ENCODE assay signal across 10 cellular contexts in the genomic region with DNA sequence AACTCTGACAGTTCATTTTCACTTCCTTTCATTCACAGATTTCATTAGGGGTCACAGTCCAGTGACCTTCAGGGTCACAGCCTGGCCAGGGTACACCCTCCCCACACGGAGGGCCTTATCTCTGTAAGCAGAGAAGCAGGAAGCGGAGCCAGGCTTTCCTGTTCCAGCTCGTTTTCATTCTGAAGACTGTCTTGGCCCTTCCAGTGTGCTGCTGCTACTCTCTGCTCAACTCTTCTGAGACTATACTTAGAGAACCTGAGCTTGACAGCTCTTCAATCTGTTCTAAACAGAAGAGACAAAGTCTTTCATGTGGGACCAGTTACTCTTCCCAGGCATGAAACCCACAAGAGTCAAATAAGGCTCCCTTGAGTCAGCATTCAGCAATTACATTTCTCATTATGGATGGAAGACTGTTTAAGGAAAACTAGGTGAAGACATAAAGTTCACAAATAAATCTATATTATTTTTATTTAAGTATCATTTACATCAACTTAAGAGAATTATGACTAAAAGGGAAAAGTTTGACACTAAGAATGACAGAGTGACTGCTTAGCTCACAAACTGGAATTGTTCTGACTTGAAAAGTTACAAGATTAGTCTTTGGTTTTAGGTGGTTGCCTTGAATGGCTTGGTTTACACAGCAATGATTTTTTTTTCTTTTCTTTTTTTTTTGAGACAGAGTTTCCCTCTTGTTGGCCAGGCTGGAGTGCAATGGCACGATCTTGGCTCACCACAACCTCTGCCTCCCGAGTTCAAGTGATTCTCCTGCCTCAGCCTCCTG. TPM values are rescaled to one million over a fixed set of nuclear protein-coding genes. Genes with fewer than 3 reads are reported as not detected.
DNase-seq lines count a peak whose midpoint lies in the region; ATAC-seq, FAIRE-seq and TF ChIP-seq lines count a peak whose summit lies in the region.
"Had no signal": no experiment of that assay in that cellular context is flagged by ENCODE, and none has a peak within 500 bp of the region (broad histone marks: within the 10 kb centered on the region; RNA-seq: fewer than 3 reads in every experiment).

No MANE protein-coding gene starts in this region.

- H3K36me3 ChIP-seq in HepG2 (replicated peaks in 1 of 2; ENCODE audit: control insufficient read depth in 1 of 2, insufficient read depth in 2 of 2, low read length in 2 of 2), result no peaks in the 10 kb centered on the region
- H3K36me3 ChIP-seq in upper lobe of right lung, result peaks cover 16% of the 10 kb centered on the region

- FAIRE-seq in HepG2 (lab: Jason Lieb, UNC), result no peak

- H3K79me2 ChIP-seq in HepG2 (ENCODE audit: insufficient read depth, low read length), result no peaks in the 10 kb centered on the region

- WGBS in HepG2 (ENCODE audit: low lambda C conversion rate), result 13% methylated on average over 5 of the region's 5 CpGs

- peak; percentile 15 for DNase-seq in stimulated activated CD4-positive, alpha-beta T cell treated with anti-CD3 and anti-CD28 coated beads, Interleukin-15, amount 100 ng/mL, for 24 hours
- no peak for DNase-seq in stimulated activated CD4-positive, alpha-beta T cell treated with anti-CD3 and anti-CD28 coated beads, Interleukin-4, amount 100 ng/mL, for 24 hours
- DNase-seq in WTC11 (ENCODE audit: low spot score) (no peak), HepG2 (ENCODE audit: low spot score) (no peak), upper lobe of right lung (no peak), NCI-H1436 treated with DMSO at 0.1 percent for 48 hours (lab: John Stamatoyannopoulos, UW) (no peak), posterior cingulate gyrus (no peak), GM03348 (ENCODE audit: low spot score) (no peak)
- DNase-seq: NCI-H69 had no signal

- H3K9me3 Mint-ChIP-seq in WTC11, result no peaks in the 10 kb centered on the region
- H3K9me3 Mint-ChIP-seq: CD8-positive, alpha-beta memory T cell had no signal

- peak overlapping the region; percentile 29 for H3K4me2 ChIP-seq in HepG2 (ENCODE audit: low read depth, low read length)

- TF ChIP-seq RAD21 in HepG2 (CRISPR knock-in tag; IDR thresholded peaks at IDR 0.05), result no peak

- H4K20me1 ChIP-seq in HepG2 (ENCODE audit: insufficient read depth, low read length), result no peaks in the 10 kb centered on the region

- no peaks in the 10 kb centered on the region for H3K9me3 ChIP-seq in HepG2 (ENCODE audit: low read length)
- no peaks in the 10 kb centered on the region for H3K9me3 ChIP-seq in upper lobe of right lung

- H3K4me3 Mint-ChIP-seq in WTC11, result no peak overlapping the region
- H3K4me3 Mint-ChIP-seq: CD8-positive, alpha-beta memory T cell had no signal

- peaks cover 36% of the 10 kb centered on the region for H3K27me3 Mint-ChIP-seq in WTC11 (ENCODE audit: low read depth)

- no peak for TF ChIP-seq POLR2A in HepG2 (IDR thresholded peaks at IDR 0.05; ENCODE audit: insufficient read depth in 1 of 2, low read depth in 2 of 2, low read length in 2 of 2)

- TF ChIP-seq EP300 in HepG2 (IDR thresholded peaks at IDR 0.05; ENCODE audit: low read depth in 2 of 2, low read length in 2 of 2) (no peak), HepG2 (CRISPR knock-in tag; IDR thresholded peaks at IDR 0.05; ENCODE audit: borderline replicate concordance) (no peak)

- no peak for TF ChIP-seq CTCF in WTC11 (IDR thresholded peaks at IDR 0.05)
- no peak for TF ChIP-seq CTCF in HepG2 (CRISPR knock-in tag; IDR thresholded peaks at IDR 0.05)
- no peak for TF ChIP-seq CTCF in upper lobe of right lung (IDR thresholded peaks at IDR 0.05)

- H3K36me3 Mint-ChIP-seq in WTC11, result no peaks in the 10 kb centered on the region; the same call in 1 of the 2 replicates
- H3K36me3 Mint-ChIP-seq: CD8-positive, alpha-beta memory T cell had no signal

- H3K9ac ChIP-seq in HepG2 (ENCODE audit: insufficient read depth, low read depth, low read length), result no peak overlapping the region

- peak overlapping the region; percentile 38; the same call in 1 of the 2 replicates for H3K27ac Mint-ChIP-seq in WTC11

- intact Hi-C loops in HepG2 (cut with micrococcal nuclease; ENCODE audit: unreplicated experiment) (no loop called here), upper lobe of right lung (cut with DNase I) (no loop called here), posterior cingulate gyrus (cut with DNase I) (no loop called here)

- in situ Hi-C loops in HepG2 (cut with HindIII; ENCODE audit: extremely low pct_ligation_motif_present, low pct_unique_long_range_greater_than_20kb), result no loop called here

- peaks cover 2 to 40% of the 10 kb centered on the region in 2 experiments; a peak in 4 of 5 replicates for H3K27me3 ChIP-seq in HepG2 (ENCODE audit: control insufficient read depth in 1 of 2, insufficient read depth in 2 of 2, low read length in 2 of 2)
- H3K27me3 ChIP-seq in upper lobe of right lung, result no peaks in the 10 kb centered on the region

- H3K27ac ChIP-seq in HepG2 (ENCODE audit: extremely low read length, insufficient read depth, low read length) (no peak overlapping the region), upper lobe of right lung (peak overlapping the region; percentile 63)

- no TSS peak for BruUV-seq in HepG2 (replicated peaks; lab: Mats Ljungman, UMichigan)

- no peak for ATAC-seq in WTC11
- peak; percentile 67 for ATAC-seq in HepG2
- ATAC-seq in upper lobe of right lung, result peak; percentile 66

- CTCF ChIA-PET in WTC11 (lab: Charles Lee) (interaction anchor here (0.6 to 1.1 kb wide), 3 partner anchors 16 to 49 kb away, joined by 3 to 4 read pairs (median 4); no protein-coding TSS in a partner anchor), HepG2 (lab: Yijun Ruan, JAX; ENCODE audit: low intra/inter-chr PET ratio, low total read pairs) (no interaction called here)

- peaks cover 12% of the 10 kb centered on the region for H3K4me1 ChIP-seq in HepG2 (ENCODE audit: insufficient read depth, low read length)
- peaks cover 59% of the 10 kb centered on the region for H3K4me1 ChIP-seq in upper lobe of right lung

- POLR2A ChIA-PET in WTC11 (lab: Charles Lee), result no interaction called here
- POLR2A ChIA-PET in HepG2 (lab: Yijun Ruan, JAX), result no interaction called here

- H3K4me3 ChIP-seq in HepG2 (replicated peaks in 1 of 3; ENCODE audit: insufficient read depth in 1 of 3, low read depth in 2 of 3, low read length in 3 of 3) (no peak overlapping the region), upper lobe of right lung (peak overlapping the region; percentile 6)

- H3K4me1 Mint-ChIP-seq in WTC11, result peaks cover 27% of the 10 kb centered on the region

- no peak overlapping the region for H2AFZ ChIP-seq in HepG2 (ENCODE audit: low read length)

TF ChIP-seq in WTC11, 78 proteins besides CTCF, POLR2A, EP300 and RAD21 (continues in another document):
- TF ChIP-seq JUN (CRISPR knock-in tag; IDR thresholded peaks at IDR 0.05), result no peak

TF ChIP-seq in HepG2, 621 proteins besides CTCF, POLR2A, EP300 and RAD21 (continues in another document):
- TF ChIP-seq ZNF432 (CRISPR knock-in tag; IDR thresholded peaks at IDR 0.05; ENCODE audit: borderline replicate concordance), result no peak
- no peak for TF ChIP-seq NFATC3 (CRISPR knock-in tag; IDR thresholded peaks at IDR 0.05)

RNA-seq across cellular contexts. Expression of a gene that starts 4.8 kb away (rescaled TPM):
- total RNA-seq in WTC11 (2021), result 0.09 to 0.46 TPM (median 0.25 TPM) in 3 replicates
- not detected in 2 replicates for total RNA-seq in HepG2 (2016; rRNA removed; fragmentation: Illumina TruSeq; extraction: Trizol)
- not detected in 2 replicates for total RNA-seq in HepG2 (2016; cell fraction: cytosol; rRNA removed; fragmentation: Illumina TruSeq; extraction: Trizol; ENCODE audit: low read depth)
- total RNA-seq in HepG2 (2016; cell fraction: insoluble cytoplasmic fraction; rRNA removed; fragmentation: Illumina TruSeq; extraction: Trizol), result not detected in 2 replicates
- total RNA-seq in HepG2 (2016; cell fraction: membrane; rRNA removed; fragmentation: Illumina TruSeq; extraction: Trizol), result not detected in 2 replicates
- not detected in 2 replicates for total RNA-seq in HepG2 (2016; cell fraction: nucleus; rRNA removed; fragmentation: Illumina TruSeq; extraction: Trizol)
- polyA plus RNA-seq in HepG2 (2011; rRNA removed), result not detected in 2 replicates
- polyA plus RNA-seq in HepG2 (2011; cell fraction: cytosol; rRNA removed), result not detected in 2 replicates
- not detected in 2 replicates for polyA plus RNA-seq in HepG2 (2011; cell fraction: nucleus; rRNA removed)
- polyA plus RNA-seq in HepG2 (2012), result not detected in 2 replicates
- not detected in 2 replicates for polyA plus RNA-seq in HepG2 (2016; cell fraction: cytosol; fragmentation: Illumina TruSeq; extraction: Trizol; ENCODE audit: low read depth)
- not detected in 2 replicates for polyA plus RNA-seq in HepG2 (2016; cell fraction: insoluble cytoplasmic fraction; fragmentation: Illumina TruSeq; extraction: Trizol; ENCODE audit: low read depth)
- not detected in 2 replicates for polyA plus RNA-seq in HepG2 (2016; cell fraction: membrane; fragmentation: Illumina TruSeq; extraction: Trizol; ENCODE audit: low read depth)
- polyA plus RNA-seq in HepG2 (2016; cell fraction: nucleus; fragmentation: Illumina TruSeq; extraction: Trizol; ENCODE audit: insufficient read depth, low read depth), result not detected in 2 replicates
- 0.07 TPM in 1 of 2 replicates, not detected in the other for polyA minus RNA-seq in HepG2 (2011; rRNA and poly(A)+ RNA removed; ENCODE audit: low replicate concordance)
- not detected in 2 replicates for polyA minus RNA-seq in HepG2 (2011; cell fraction: cytosol; rRNA and poly(A)+ RNA removed)
- polyA minus RNA-seq in HepG2 (2011; cell fraction: nucleus; rRNA and poly(A)+ RNA removed), result not detected in 2 replicates
- 21.7 TPM for total RNA-seq in upper lobe of right lung
- total RNA-seq: CD8-positive, alpha-beta memory T cell had no signal
- polyA plus RNA-seq: CD8-positive, alpha-beta memory T cell had no signal

RNA-seq across cellular contexts. Expression of a gene that starts 5.0 kb away (rescaled TPM):
- total RNA-seq in WTC11 (2021) (0.73 to 1.1 TPM (median 0.79 TPM) in 3 replicates), HepG2 (2016; rRNA removed; fragmentation: Illumina TruSeq; extraction: Trizol) (not detected in 2 replicates), upper lobe of right lung (48.3 TPM)
- not detected in 2 replicates for total RNA-seq in HepG2 (2016; cell fraction: cytosol; rRNA removed; fragmentation: Illumina TruSeq; extraction: Trizol; ENCODE audit: low read depth)
- not detected in 2 replicates for total RNA-seq in HepG2 (2016; cell fraction: insoluble cytoplasmic fraction; rRNA removed; fragmentation: Illumina TruSeq; extraction: Trizol)
- total RNA-seq in HepG2 (2016; cell fraction: membrane; rRNA removed; fragmentation: Illumina TruSeq; extraction: Trizol), result not detected in 2 replicates
- total RNA-seq in HepG2 (2016; cell fraction: nucleus; rRNA removed; fragmentation: Illumina TruSeq; extraction: Trizol), result not detected in 2 replicates
- polyA plus RNA-seq in HepG2 (2011; rRNA removed), result not detected in 2 replicates
- not detected in 2 replicates for polyA plus RNA-seq in HepG2 (2011; cell fraction: cytosol; rRNA removed)
- polyA plus RNA-seq in HepG2 (2011; cell fraction: nucleus; rRNA removed), result not detected in 2 replicates
- not detected in 2 replicates for polyA plus RNA-seq in HepG2 (2012)
- not detected in 2 replicates for polyA plus RNA-seq in HepG2 (2016; cell fraction: cytosol; fragmentation: Illumina TruSeq; extraction: Trizol; ENCODE audit: low read depth)
- not detected in 2 replicates for polyA plus RNA-seq in HepG2 (2016; cell fraction: insoluble cytoplasmic fraction; fragmentation: Illumina TruSeq; extraction: Trizol; ENCODE audit: low read depth)
- not detected in 2 replicates for polyA plus RNA-seq in HepG2 (2016; cell fraction: membrane; fragmentation: Illumina TruSeq; extraction: Trizol; ENCODE audit: low read depth)
- polyA plus RNA-seq in HepG2 (2016; cell fraction: nucleus; fragmentation: Illumina TruSeq; extraction: Trizol; ENCODE audit: insufficient read depth, low read depth), result not detected in 2 replicates
- polyA minus RNA-seq in HepG2 (2011; rRNA and poly(A)+ RNA removed; ENCODE audit: low replicate concordance), result not detected in 2 replicates
- polyA minus RNA-seq in HepG2 (2011; cell fraction: cytosol; rRNA and poly(A)+ RNA removed), result not detected in 2 replicates
- polyA minus RNA-seq in HepG2 (2011; cell fraction: nucleus; rRNA and poly(A)+ RNA removed), result not detected in 2 replicates
- total RNA-seq: CD8-positive, alpha-beta memory T cell had no signal
- polyA plus RNA-seq: CD8-positive, alpha-beta memory T cell had no signal

Comparison
In these comparisons a context has a peak if more than half of its experiments do, and no peak if none do; other contexts are left out.
1. RNA of a gene that starts 4.8 kb away (total RNA-seq): 21.7 TPM in upper lobe of right lung (single experiment); 0.09 to 0.46 TPM in WTC11 and not detected in HepG2; every median in the first group is over 10 times any median in the second.
2. RNA of a gene that starts 5.0 kb away (total RNA-seq): 48.3 TPM in upper lobe of right lung (single experiment); 0.73 to 1.1 TPM in WTC11 and not detected in HepG2; every median in the first group is over 10 times any median in the second.